8 cellular contexts compared by ENCODE assay signal in the genomic region with DNA sequence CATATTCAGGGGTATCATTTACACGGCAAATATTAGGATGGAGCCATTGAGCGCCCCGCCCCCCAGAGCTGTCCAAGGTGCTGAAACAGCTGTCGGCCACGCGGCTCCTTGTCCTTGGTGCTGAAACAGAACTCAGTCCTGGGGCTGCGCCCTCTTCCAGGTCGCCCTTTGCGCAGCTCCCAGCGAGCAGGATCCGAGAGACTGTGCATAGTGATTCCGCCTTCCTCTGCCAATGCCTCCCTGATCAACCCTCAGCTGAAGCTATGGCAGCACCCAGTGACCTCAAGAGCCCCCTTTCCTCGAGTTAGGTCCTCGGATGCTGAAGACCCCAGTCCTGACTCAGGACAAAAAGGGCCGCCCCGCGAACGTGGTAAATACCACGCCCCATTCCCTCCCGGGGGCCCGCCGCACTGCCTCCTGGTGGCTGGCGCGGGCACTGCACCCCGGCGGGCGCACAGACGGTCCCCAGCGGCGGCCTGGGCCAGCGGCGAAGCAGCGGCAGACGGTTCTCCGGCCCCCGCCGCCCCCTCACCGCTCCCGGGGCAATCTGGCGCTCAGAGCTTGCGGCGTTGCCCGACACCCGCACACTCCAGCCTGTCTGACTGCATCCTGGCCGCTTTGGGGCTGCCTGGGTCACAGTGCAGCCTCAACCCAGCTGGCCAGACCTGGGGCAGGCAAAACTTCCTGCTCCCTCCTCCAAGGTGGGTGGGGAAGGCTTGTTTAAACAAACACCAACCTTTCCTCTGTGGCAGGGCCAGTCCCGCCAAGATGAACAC. TPM values are rescaled to one million over a fixed set of nuclear protein-coding genes. Genes with fewer than 3 reads are reported as not detected.
DNase-seq lines count a peak whose midpoint lies in the region; ATAC-seq, FAIRE-seq and TF ChIP-seq lines count a peak whose summit lies in the region.

No MANE protein-coding gene starts in this region.

- peak; percentile 48 for TF ChIP-seq CTCF in D721Med (IDR thresholded peaks at IDR 0.05; ENCODE audit: insufficient read depth, missing control alignments)

- no peak overlapping the region for H3K4me3 ChIP-seq in MG63

- ATAC-seq in left colon (peak; percentile 92), HG02678 (IDR thresholded peaks at IDR 0.05; ENCODE audit: unreplicated experiment) (no peak), GM18505 (IDR thresholded peaks at IDR 0.05; ENCODE audit: unreplicated experiment) (no peak)

- intact Hi-C loops in left colon (cut with DNase I, micrococcal nuclease), result no loop called here

- no peak for TF ChIP-seq POLR2A in GM18505 (IDR thresholded peaks at IDR 0.05; ENCODE audit: borderline replicate concordance, extremely low read depth, insufficient read depth, insufficient read length)

- FAIRE-seq in D721Med (lab: Jason Lieb, UNC), result no peak

- H3K36me3 ChIP-seq in MG63, result no peaks in the 10 kb centered on the region

- no peaks in the 10 kb centered on the region for H3K27me3 ChIP-seq in MG63

- DNase-seq in D721Med (ENCODE audit: insufficient read length, low spot score) (no peak), MG63 (peak; percentile 62), cerebellar cortex (ENCODE audit: low spot score) (peak; percentile 61), left colon (peak; percentile 64 to 84)
- peak; percentile 49 for DNase-seq in activated CD4-positive, alpha-beta T cell treated with anti-CD3 and anti-CD28 coated beads for 1 hour
- DNase-seq in stimulated activated CD4-positive, alpha-beta T cell treated with anti-CD3 and anti-CD28 coated beads, Interleukin-2, amount 100 ng/mL, for 4 hours (ENCODE audit: low read depth), result peak; percentile 40

- H3K9me3 ChIP-seq in MG63, result no peaks in the 10 kb centered on the region

RNA-seq across cellular contexts. Expression of a gene that starts 13.4 kb away (rescaled TPM):
- 3.7 and 9.9 TPM in 2 replicates for total RNA-seq in MG63 (2014; rRNA removed; shearing (Covaris generic); ENCODE audit: low replicate concordance)
- total RNA-seq in left colon, result 10 to 100 TPM; 18.6 to 24.1 TPM

RNA-seq across cellular contexts. Expression of a gene that starts 58.9 kb away (rescaled TPM):
- 1.0 and 1.3 TPM in 2 replicates for total RNA-seq in MG63 (2014; rRNA removed; shearing (Covaris generic); ENCODE audit: low replicate concordance)
- under 1 TPM; 0.61 to 0.75 TPM for total RNA-seq in left colon
